Comparison of ENCODE assay signal across 3 cellular contexts in genomic region chr17:58678287-58678686, GRCh38. TPM values are rescaled to one million over a fixed set of nuclear protein-coding genes. Genes with fewer than 3 reads are reported as not detected.
"Had no signal": no experiment of that assay in that cellular context is flagged by ENCODE, and none has a peak within 500 bp of the region (broad histone marks: within the 10 kb centered on the region; RNA-seq: fewer than 3 reads in every experiment).

No MANE protein-coding gene starts in this region.

RNA-seq across cellular contexts. Expression of gene TEX14, which starts 13.6 kb away (rescaled TPM):
- total RNA-seq: HT-29, IMR-90 had no signal
- polyA plus RNA-seq: IgD-negative memory B cell, IMR-90 had no signal
